ENCODE assay signal across 19 cellular contexts in the genomic region with DNA sequence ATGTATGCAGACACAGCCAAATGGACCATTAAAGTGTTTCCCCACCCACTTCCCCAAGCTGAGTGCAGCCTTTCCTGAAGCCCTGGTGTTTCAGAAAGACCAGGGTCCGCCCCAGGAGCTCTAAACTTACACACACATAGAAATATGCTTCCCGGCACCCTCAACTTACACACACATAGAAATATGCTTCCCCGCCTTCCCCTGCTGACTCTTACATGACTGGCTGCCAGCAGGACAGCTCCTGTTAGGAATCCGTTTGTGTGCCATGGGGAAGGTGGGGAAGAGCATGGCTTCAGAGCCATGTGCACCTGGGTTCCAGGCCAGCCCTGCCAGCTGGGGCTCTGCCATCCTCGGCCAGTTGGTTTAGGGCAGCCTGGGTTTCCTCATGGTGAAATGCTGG. TPM values are rescaled to one million over a fixed set of nuclear protein-coding genes. Genes with fewer than 3 reads are reported as not detected.
DNase-seq lines count a peak whose midpoint lies in the region; ATAC-seq, FAIRE-seq and TF ChIP-seq lines count a peak whose summit lies in the region.
"Had no signal": no experiment of that assay in that cellular context is flagged by ENCODE, and none has a peak within 500 bp of the region (broad histone marks: within the 10 kb centered on the region; RNA-seq: fewer than 3 reads in every experiment).

No MANE protein-coding gene starts in this region.

- H3K36me3 ChIP-seq in GM23248 (ENCODE audit: low read depth): no peaks in the 10 kb centered on the region
- H3K36me3 ChIP-seq in spleen: peaks cover 0 to 25% (median 0%) of the 10 kb centered on the region in 6 donors
- H3K36me3 ChIP-seq in GM23338 (ENCODE audit: insufficient read depth): no peaks in the 10 kb centered on the region
- no peaks in the 10 kb centered on the region for H3K36me3 ChIP-seq in HepG2 (replicated peaks in 1 of 2; ENCODE audit: control insufficient read depth in 1 of 2, insufficient read depth in 2 of 2, low read length in 2 of 2)
- H3K36me3 ChIP-seq: transverse colon had no signal

- in situ Hi-C loops in GM23248 (cut with MboI): loop anchor here (10.0 kb wide), 1 partner anchor 635 kb away; no protein-coding TSS in a partner anchor
- in situ Hi-C loops in HepG2 (cut with HindIII; ENCODE audit: extremely low pct_ligation_motif_present, low pct_unique_long_range_greater_than_20kb): loop anchor here (25.0 kb wide), 1 partner anchor 458 kb away; no protein-coding TSS in a partner anchor

- H3K4me2 ChIP-seq in GM23248 (ENCODE audit: unreplicated experiment) (peak overlapping the region; percentile 10), GM23338 (no peak overlapping the region), HepG2 (ENCODE audit: low read depth, low read length) (no peak overlapping the region)

- H3K9me3 ChIP-seq in GM23248 (ENCODE audit: low read depth): no peaks in the 10 kb centered on the region
- no peaks in the 10 kb centered on the region for H3K9me3 ChIP-seq in spleen
- H3K9me3 ChIP-seq in HepG2 (ENCODE audit: low read length): no peaks in the 10 kb centered on the region
- H3K9me3 ChIP-seq: body of pancreas, transverse colon had no signal

- no peak overlapping the region for H3K4me3 ChIP-seq in GM23248
- H3K4me3 ChIP-seq in fibroblast of pulmonary artery (replicated peaks; ENCODE audit: low read depth, low read length): no peak overlapping the region
- H3K4me3 ChIP-seq in spleen: peak overlapping the region in 4 of 8 donors; percentile 8 to 66 (median 41)
- no peak overlapping the region for H3K4me3 ChIP-seq in GM23338
- H3K4me3 ChIP-seq in HepG2 (replicated peaks in 1 of 3; ENCODE audit: insufficient read depth in 1 of 3, low read depth in 2 of 3, low read length in 3 of 3): no peak overlapping the region
- H3K4me3 ChIP-seq: body of pancreas, transverse colon had no signal

- H3K9me2 ChIP-seq in GM23248 (ENCODE audit: insufficient read depth): no peaks in the 10 kb centered on the region
- H3K9me2 ChIP-seq in GM23338 (ENCODE audit: insufficient read depth): no peaks in the 10 kb centered on the region

- no peak overlapping the region for H3K4me3 Mint-ChIP-seq in GM23338
- H3K4me3 Mint-ChIP-seq in nephron progenitor cell: no peak overlapping the region
- H3K4me3 Mint-ChIP-seq: activated CD4-positive, alpha-beta T cell treated with anti-CD3 and anti-CD28 coated beads, Interleukin-2, amount 10 ng/mL, durations not matched to agents 24 days and 14 days; stimulated activated memory B cell treated with anti-CD40 and anti-IgM and Interleukin-4, amounts not matched to agents 10 μg/mL and 1 μg/mL and 100 μg/mL, for 72 hours had no signal

- no peak overlapping the region for H2AFZ ChIP-seq in GM23248
- no peak overlapping the region for H2AFZ ChIP-seq in GM23338
- H2AFZ ChIP-seq in HepG2 (ENCODE audit: low read length): no peak overlapping the region

- peaks cover 51% of the 10 kb centered on the region for H3K4me1 ChIP-seq in GM23248 (ENCODE audit: insufficient read depth)
- peaks cover 14 to 76% (median 35%) of the 10 kb centered on the region in 6 donors for H3K4me1 ChIP-seq in spleen
- H3K4me1 ChIP-seq in GM23338 (ENCODE audit: insufficient read depth): no peaks in the 10 kb centered on the region
- no peaks in the 10 kb centered on the region for H3K4me1 ChIP-seq in HepG2 (ENCODE audit: insufficient read depth, low read length)

- no peak for FAIRE-seq in HepG2 (lab: Jason Lieb, UNC)
- FAIRE-seq: RCC 7860 had no signal

- peaks cover 7% of the 10 kb centered on the region; the same call in 2 of the 3 replicates for H3K4me1 Mint-ChIP-seq in GM23338
- peaks cover 29% of the 10 kb centered on the region for H3K4me1 Mint-ChIP-seq in nephron progenitor cell

- TF ChIP-seq EP300 in HepG2 (IDR thresholded peaks at IDR 0.05; ENCODE audit: low read depth in 2 of 2, low read length in 2 of 2): no peak
- TF ChIP-seq EP300 in HepG2 (CRISPR knock-in tag; IDR thresholded peaks at IDR 0.05; ENCODE audit: borderline replicate concordance): no peak

- TF ChIP-seq RAD21 in HepG2 (CRISPR knock-in tag; IDR thresholded peaks at IDR 0.05): no peak

- ATAC-seq in GM23338 (no peak), HepG2 (no peak), GM21528 (IDR thresholded peaks at IDR 0.05; ENCODE audit: low FRiP score, unreplicated experiment) (no peak)
- ATAC-seq: body of pancreas; left lobe of liver; stimulated activated memory B cell treated with anti-CD40 and anti-IgM and Interleukin-4, amounts not matched to agents 10 μg/mL and 1 μg/mL and 100 μg/mL, for 72 hours had no signal

- no peaks in the 10 kb centered on the region for H3K9me3 Mint-ChIP-seq in GM23338
- no peaks in the 10 kb centered on the region for H3K9me3 Mint-ChIP-seq in nephron progenitor cell
- H3K9me3 Mint-ChIP-seq: activated CD4-positive, alpha-beta T cell treated with anti-CD3 and anti-CD28 coated beads, Interleukin-2, amount 10 ng/mL, durations not matched to agents 24 days and 14 days had no signal

- no TSS peak for BruUV-seq in HepG2 (replicated peaks; lab: Mats Ljungman, UMichigan)

- TF ChIP-seq POLR2A in spleen (IDR thresholded peaks at IDR 0.05) (no peak), HepG2 (IDR thresholded peaks at IDR 0.05; ENCODE audit: insufficient read depth in 1 of 2, low read depth in 2 of 2, low read length in 2 of 2) (no peak)

- no peak for TF ChIP-seq CTCF in fibroblast of pulmonary artery (IDR thresholded peaks at IDR 0.05; ENCODE audit: low read length, missing control alignments)
- TF ChIP-seq CTCF in spleen (IDR thresholded peaks at IDR 0.05 in 8 of 11, conservative IDR thresholded peaks at IDR 0.05 in 3 of 11): no peak
- no peak for TF ChIP-seq CTCF in GM23338 (conservative IDR thresholded peaks at IDR 0.05; ENCODE audit: low read depth in 2 of 2)
- no peak for TF ChIP-seq CTCF in HepG2 (CRISPR knock-in tag; IDR thresholded peaks at IDR 0.05)
- TF ChIP-seq CTCF in nephron progenitor cell (IDR thresholded peaks at IDR 0.05): no peak

- 15% methylated on average over 5 of the region's 5 CpGs for WGBS in GM23248 (ENCODE audit: low coverage in 1 of 2, low lambda C conversion rate in 2 of 2, missing lambda C conversion rate in 2 of 2), 2 experiments
- 48 to 84% (median 72%) methylated on average over 5 of the region's 5 CpGs for WGBS in spleen, 5 donors
- WGBS in HepG2 (ENCODE audit: low lambda C conversion rate): 11% methylated on average over 4 of the region's 5 CpGs

- POLR2A ChIA-PET in HepG2 (lab: Yijun Ruan, JAX): no interaction called here

- no peaks in the 10 kb centered on the region for H4K20me1 ChIP-seq in GM23248 (ENCODE audit: insufficient read depth)
- H4K20me1 ChIP-seq in GM23338 (replicated peaks; ENCODE audit: insufficient read depth): no peaks in the 10 kb centered on the region; the same call in 1 of the 2 replicates
- H4K20me1 ChIP-seq in HepG2 (ENCODE audit: insufficient read depth, low read length): no peaks in the 10 kb centered on the region

- DNase-seq in GM23248 (peak; percentile 97), astrocyte of the hippocampus (ENCODE audit: low read depth, low spot score) (peak; percentile 40), fibroblast of pulmonary artery (ENCODE audit: low read depth) (peak; percentile 38), spleen (no peak), GM23338 (ENCODE audit: low spot score) (no peak), HepG2 (ENCODE audit: low spot score) (no peak), nephron progenitor cell (no peak)
- DNase-seq: activated CD4-positive, alpha-beta T cell treated with anti-CD3 and anti-CD28 coated beads, Interleukin-2, amount 10 ng/mL, durations not matched to agents 24 days and 14 days; activated naive CD4-positive, alpha-beta T cell treated with Interleukin-2 at 50 U/mL for 16 hours; body of pancreas; effector CD8-positive, alpha-beta T cell; foreskin melanocyte; NCI-H1436 treated with DMSO at 0.1 percent for 48 hours; stimulated activated CD4-positive, alpha-beta T cell treated with anti-CD3 and anti-CD28 coated beads, Interleukin-12 subunit alpha, Interleukin-12 subunit beta, amount 100 ng/mL, for 4 hours; transverse colon had no signal

- H3K27me3 ChIP-seq in GM23248 (replicated peaks; ENCODE audit: insufficient read depth) (no peaks in the 10 kb centered on the region), spleen (replicated peaks in 1 of 7) (peaks cover 0 to 30% (median 0%) of the 10 kb centered on the region in 7 donors), GM23338 (ENCODE audit: insufficient read depth) (peaks cover 13% of the 10 kb centered on the region), HepG2 (ENCODE audit: control insufficient read depth in 1 of 2, insufficient read depth in 2 of 2, low read length in 2 of 2) (peaks cover 0 to 16% of the 10 kb centered on the region in 2 experiments; a peak in 1 of 5 replicates)
- H3K27me3 ChIP-seq: body of pancreas, transverse colon had no signal

- CTCF ChIA-PET in HepG2 (lab: Yijun Ruan, JAX; ENCODE audit: low intra/inter-chr PET ratio, low total read pairs): no interaction called here

- peaks cover 17% of the 10 kb centered on the region for H3K27me3 Mint-ChIP-seq in GM23338 (ENCODE audit: insufficient read depth, low read depth, poor library complexity)
- peaks cover 17% of the 10 kb centered on the region for H3K27me3 Mint-ChIP-seq in nephron progenitor cell (ENCODE audit: low read depth, poor library complexity)

- H3K27ac ChIP-seq in GM23248 (peak overlapping the region; percentile 77), spleen (peak overlapping the region in 7 of 8 donors; percentile 5 to 84 (median 63)), GM23338 (ENCODE audit: low read depth) (no peak overlapping the region), HepG2 (ENCODE audit: extremely low read length, insufficient read depth, low read length) (no peak overlapping the region)
- H3K27ac ChIP-seq: body of pancreas had no signal

- H3K27ac Mint-ChIP-seq in GM23338 (no peak overlapping the region), nephron progenitor cell (no peak overlapping the region)
- H3K27ac Mint-ChIP-seq: activated CD4-positive, alpha-beta T cell treated with anti-CD3 and anti-CD28 coated beads, Interleukin-2, amount 10 ng/mL, durations not matched to agents 24 days and 14 days; stimulated activated memory B cell treated with anti-CD40 and anti-IgM and Interleukin-4, amounts not matched to agents 10 μg/mL and 1 μg/mL and 100 μg/mL, for 72 hours had no signal

- H3F3A ChIP-seq in GM23248 (ENCODE audit: insufficient read depth): peaks cover 15% of the 10 kb centered on the region
- H3F3A ChIP-seq in GM23338 (replicated peaks; ENCODE audit: low read depth): no peaks in the 10 kb centered on the region

- H3K79me2 ChIP-seq in GM23248 (ENCODE audit: insufficient read depth) (no peaks in the 10 kb centered on the region), GM23338 (replicated peaks; ENCODE audit: insufficient read depth) (no peaks in the 10 kb centered on the region), HepG2 (ENCODE audit: insufficient read depth, low read length) (no peaks in the 10 kb centered on the region)

- intact Hi-C loops in spleen (cut with DNase I; ENCODE audit: low total_unique reads) (loop anchor here (10.0 kb wide), 1 partner anchor 465 kb away; no protein-coding TSS in a partner anchor), HepG2 (cut with micrococcal nuclease; ENCODE audit: unreplicated experiment) (no loop called here)

- H3K9ac ChIP-seq in GM23248 (0 out of 2 replicates have a peak overlapping the region, but pooled peaks have one; percentile 37), HepG2 (ENCODE audit: insufficient read depth, low read depth, low read length) (no peak overlapping the region)

- no peaks in the 10 kb centered on the region for H3K36me3 Mint-ChIP-seq in GM23338 (ENCODE audit: low read depth)
- no peaks in the 10 kb centered on the region for H3K36me3 Mint-ChIP-seq in nephron progenitor cell (ENCODE audit: low read depth)
- H3K36me3 Mint-ChIP-seq: stimulated activated memory B cell treated with anti-CD40 and anti-IgM and Interleukin-4, amounts not matched to agents 10 μg/mL and 1 μg/mL and 100 μg/mL, for 72 hours had no signal

RNA-seq across cellular contexts. Expression of gene CLEC3B, which starts 3.6 kb away (rescaled TPM):
- 42.1 and 45.4 TPM in 2 replicates for total RNA-seq in GM23248 (2014; rRNA removed; shearing (Covaris generic))
- polyA plus RNA-seq in GM23248 (2016; fragmentation: Nextera tagmentation; extraction: Ambion mirVana): 48.8 and 49.5 TPM in 2 replicates
- 100 to 1,000 TPM; 156 to 409 (median 295) TPM for total RNA-seq in spleen
- polyA plus RNA-seq in spleen: 100 to 1,000 TPM in 1 of 3 donors, 10 to 100 TPM in 2; 68.6 to 225 (median 91.3) TPM
- not detected in 2 replicates for total RNA-seq in GM23338 (2014; rRNA removed; shearing (Covaris generic))
- polyA plus RNA-seq in GM23338 (2016; fragmentation: Nextera tagmentation; extraction: Ambion mirVana): not detected in 2 replicates
- not detected in 2 replicates for total RNA-seq in HepG2 (2016; rRNA removed; fragmentation: Illumina TruSeq; extraction: Trizol)
- not detected in 2 replicates for total RNA-seq in HepG2 (2016; cell fraction: cytosol; rRNA removed; fragmentation: Illumina TruSeq; extraction: Trizol; ENCODE audit: low read depth)
- total RNA-seq in HepG2 (2016; cell fraction: insoluble cytoplasmic fraction; rRNA removed; fragmentation: Illumina TruSeq; extraction: Trizol): not detected in 2 replicates
- not detected in 2 replicates for total RNA-seq in HepG2 (2016; cell fraction: membrane; rRNA removed; fragmentation: Illumina TruSeq; extraction: Trizol)
- not detected in 2 replicates for total RNA-seq in HepG2 (2016; cell fraction: nucleus; rRNA removed; fragmentation: Illumina TruSeq; extraction: Trizol)
- 0.07 and 0.10 TPM in 2 replicates for polyA plus RNA-seq in HepG2 (2011; rRNA removed)
- polyA plus RNA-seq in HepG2 (2011; cell fraction: cytosol; rRNA removed): not detected in 2 replicates
- polyA plus RNA-seq in HepG2 (2011; cell fraction: nucleus; rRNA removed): 0.39 and 0.47 TPM in 2 replicates
- 0.24 TPM in 1 of 2 replicates, not detected in the other for polyA plus RNA-seq in HepG2 (2012)
- not detected in 2 replicates for polyA plus RNA-seq in HepG2 (2016; cell fraction: cytosol; fragmentation: Illumina TruSeq; extraction: Trizol; ENCODE audit: low read depth)
- polyA plus RNA-seq in HepG2 (2016; cell fraction: insoluble cytoplasmic fraction; fragmentation: Illumina TruSeq; extraction: Trizol; ENCODE audit: low read depth): not detected in 2 replicates
- not detected in 2 replicates for polyA plus RNA-seq in HepG2 (2016; cell fraction: membrane; fragmentation: Illumina TruSeq; extraction: Trizol; ENCODE audit: low read depth)
- polyA plus RNA-seq in HepG2 (2016; cell fraction: nucleus; fragmentation: Illumina TruSeq; extraction: Trizol; ENCODE audit: insufficient read depth, low read depth): 0.77 TPM in 1 of 2 replicates, not detected in the other
- 0.37 TPM in 1 of 2 replicates, not detected in the other for polyA minus RNA-seq in HepG2 (2011; rRNA and poly(A)+ RNA removed; ENCODE audit: low replicate concordance)
- polyA minus RNA-seq in HepG2 (2011; cell fraction: cytosol; rRNA and poly(A)+ RNA removed): not detected in 2 replicates
- polyA minus RNA-seq in HepG2 (2011; cell fraction: nucleus; rRNA and poly(A)+ RNA removed): 0.77 TPM in 1 of 2 replicates, not detected in the other
- total RNA-seq: activated CD4-positive, alpha-beta T cell treated with anti-CD3 and anti-CD28 coated beads, Interleukin-2, amount 10 ng/mL, durations not matched to agents 24 days and 14 days had no signal

RNA-seq across cellular contexts. Expression of gene EXOSC7, which starts 53.6 kb away (rescaled TPM):
- total RNA-seq in GM23248 (2014; rRNA removed; shearing (Covaris generic)): 31.1 and 60.7 TPM in 2 replicates
- polyA plus RNA-seq in GM23248 (2016; fragmentation: Nextera tagmentation; extraction: Ambion mirVana) (49.1 and 53.5 TPM in 2 replicates), spleen (10 to 100 TPM; 32.1 to 43.7 (median 43.1) TPM), GM23338 (2016; fragmentation: Nextera tagmentation; extraction: Ambion mirVana) (114 and 120 TPM in 2 replicates), HepG2 (2011; rRNA removed) (56.8 and 68.3 TPM in 2 replicates)
- total RNA-seq in spleen (10 to 100 TPM; 28.4 to 42.8 (median 33.6) TPM), HepG2 (2016; rRNA removed; fragmentation: Illumina TruSeq; extraction: Trizol) (74.7 and 81.9 TPM in 2 replicates)
- 84.8 and 99.4 TPM in 2 replicates for total RNA-seq in GM23338 (2014; rRNA removed; shearing (Covaris generic))
- total RNA-seq in HepG2 (2016; cell fraction: cytosol; rRNA removed; fragmentation: Illumina TruSeq; extraction: Trizol; ENCODE audit: low read depth): 14.7 and 18.3 TPM in 2 replicates
- 74.4 and 92.0 TPM in 2 replicates for total RNA-seq in HepG2 (2016; cell fraction: insoluble cytoplasmic fraction; rRNA removed; fragmentation: Illumina TruSeq; extraction: Trizol)
- total RNA-seq in HepG2 (2016; cell fraction: membrane; rRNA removed; fragmentation: Illumina TruSeq; extraction: Trizol): 20.2 and 24.8 TPM in 2 replicates
- total RNA-seq in HepG2 (2016; cell fraction: nucleus; rRNA removed; fragmentation: Illumina TruSeq; extraction: Trizol): 45.8 and 52.9 TPM in 2 replicates
- polyA plus RNA-seq in HepG2 (2011; cell fraction: cytosol; rRNA removed): 69.7 and 74.0 TPM in 2 replicates
- 30.3 and 40.7 TPM in 2 replicates for polyA plus RNA-seq in HepG2 (2011; cell fraction: nucleus; rRNA removed)
- 56.8 and 61.8 TPM in 2 replicates for polyA plus RNA-seq in HepG2 (2012)
- 12.5 and 13.4 TPM in 2 replicates for polyA plus RNA-seq in HepG2 (2016; cell fraction: cytosol; fragmentation: Illumina TruSeq; extraction: Trizol; ENCODE audit: low read depth)
- 79.1 and 90.4 TPM in 2 replicates for polyA plus RNA-seq in HepG2 (2016; cell fraction: insoluble cytoplasmic fraction; fragmentation: Illumina TruSeq; extraction: Trizol; ENCODE audit: low read depth)
- polyA plus RNA-seq in HepG2 (2016; cell fraction: membrane; fragmentation: Illumina TruSeq; extraction: Trizol; ENCODE audit: low read depth): 14.3 and 15.5 TPM in 2 replicates
- polyA plus RNA-seq in HepG2 (2016; cell fraction: nucleus; fragmentation: Illumina TruSeq; extraction: Trizol; ENCODE audit: insufficient read depth, low read depth): 55.0 and 61.2 TPM in 2 replicates
- 54.6 and 79.4 TPM in 2 replicates for polyA minus RNA-seq in HepG2 (2011; rRNA and poly(A)+ RNA removed; ENCODE audit: low replicate concordance)
- 14.5 and 18.1 TPM in 2 replicates for polyA minus RNA-seq in HepG2 (2011; cell fraction: cytosol; rRNA and poly(A)+ RNA removed)
- 56.4 and 58.9 TPM in 2 replicates for polyA minus RNA-seq in HepG2 (2011; cell fraction: nucleus; rRNA and poly(A)+ RNA removed)

RNA-seq across cellular contexts. Expression of gene ZDHHC3, which starts 53.7 kb away (rescaled TPM):
- 76.2 and 89.5 TPM in 2 replicates for total RNA-seq in GM23248 (2014; rRNA removed; shearing (Covaris generic))
- polyA plus RNA-seq in GM23248 (2016; fragmentation: Nextera tagmentation; extraction: Ambion mirVana) (48.7 and 48.9 TPM in 2 replicates), spleen (10 to 100 TPM; 15.2 to 25.3 (median 17.4) TPM), GM23338 (2016; fragmentation: Nextera tagmentation; extraction: Ambion mirVana) (27.5 and 28.9 TPM in 2 replicates), HepG2 (2011; rRNA removed) (63.2 and 65.7 TPM in 2 replicates)
- total RNA-seq in spleen (10 to 100 TPM; 57.3 to 79.2 (median 70.1) TPM), HepG2 (2016; rRNA removed; fragmentation: Illumina TruSeq; extraction: Trizol) (40.8 and 44.1 TPM in 2 replicates)
- 71.7 and 84.2 TPM in 2 replicates for total RNA-seq in GM23338 (2014; rRNA removed; shearing (Covaris generic))
- total RNA-seq in HepG2 (2016; cell fraction: cytosol; rRNA removed; fragmentation: Illumina TruSeq; extraction: Trizol; ENCODE audit: low read depth): 44.6 and 63.4 TPM in 2 replicates
- total RNA-seq in HepG2 (2016; cell fraction: insoluble cytoplasmic fraction; rRNA removed; fragmentation: Illumina TruSeq; extraction: Trizol): 38.9 TPM in 2 replicates
- total RNA-seq in HepG2 (2016; cell fraction: membrane; rRNA removed; fragmentation: Illumina TruSeq; extraction: Trizol): 88.8 and 95.5 TPM in 2 replicates
- total RNA-seq in HepG2 (2016; cell fraction: nucleus; rRNA removed; fragmentation: Illumina TruSeq; extraction: Trizol): 32.2 and 35.0 TPM in 2 replicates
- 63.4 and 70.0 TPM in 2 replicates for polyA plus RNA-seq in HepG2 (2011; cell fraction: cytosol; rRNA removed)
- polyA plus RNA-seq in HepG2 (2011; cell fraction: nucleus; rRNA removed): 49.3 and 50.0 TPM in 2 replicates
- polyA plus RNA-seq in HepG2 (2012): 27.7 and 34.2 TPM in 2 replicates
- 66.7 and 83.5 TPM in 2 replicates for polyA plus RNA-seq in HepG2 (2016; cell fraction: cytosol; fragmentation: Illumina TruSeq; extraction: Trizol; ENCODE audit: low read depth)
- polyA plus RNA-seq in HepG2 (2016; cell fraction: insoluble cytoplasmic fraction; fragmentation: Illumina TruSeq; extraction: Trizol; ENCODE audit: low read depth): 39.8 and 49.2 TPM in 2 replicates
- 86.9 and 101 TPM in 2 replicates for polyA plus RNA-seq in HepG2 (2016; cell fraction: membrane; fragmentation: Illumina TruSeq; extraction: Trizol; ENCODE audit: low read depth)
- 44.4 and 49.2 TPM in 2 replicates for polyA plus RNA-seq in HepG2 (2016; cell fraction: nucleus; fragmentation: Illumina TruSeq; extraction: Trizol; ENCODE audit: insufficient read depth, low read depth)
- polyA minus RNA-seq in HepG2 (2011; rRNA and poly(A)+ RNA removed; ENCODE audit: low replicate concordance): 311 and 530 TPM in 2 replicates
- polyA minus RNA-seq in HepG2 (2011; cell fraction: cytosol; rRNA and poly(A)+ RNA removed): 26.9 and 42.4 TPM in 2 replicates
- polyA minus RNA-seq in HepG2 (2011; cell fraction: nucleus; rRNA and poly(A)+ RNA removed): 59.6 and 61.3 TPM in 2 replicates

Comparison
In these comparisons a context has a peak if more than half of its experiments do, and no peak if none do; other contexts are left out.
1. DNase-seq: peak in GM23248 (single experiment), astrocyte of the hippocampus (single experiment) and fibroblast of pulmonary artery (single experiment); none in spleen (single experiment), GM23338 (single experiment), HepG2 (single experiment) and nephron progenitor cell (single experiment).
2. H3K27ac ChIP-seq: peak in GM23248 (single experiment) and spleen (7 of 8); none in GM23338 (single experiment) and HepG2 (single experiment).
3. RNA of gene CLEC3B, which starts 3.6 kb away (total RNA-seq): 156 to 409 TPM in spleen and 42.1 to 45.4 TPM in GM23248; not detected in GM23338 and not detected in HepG2; every median in the first group is over 10 times any median in the second.